23 cellular contexts compared by ENCODE assay signal in genomic region chr7:142886866-142887265, GRCh38. TPM values are rescaled to one million over a fixed set of nuclear protein-coding genes. Genes with fewer than 3 reads are reported as not detected.
DNase-seq lines count a peak whose midpoint lies in the region; ATAC-seq, FAIRE-seq and TF ChIP-seq lines count a peak whose summit lies in the region.
"Had no signal": no experiment of that assay in that cellular context is flagged by ENCODE, and none has a peak within 500 bp of the region (broad histone marks: within the 10 kb centered on the region; RNA-seq: fewer than 3 reads in every experiment).

No MANE protein-coding gene starts in this region.

- H2AK5ac ChIP-seq in H9 (ENCODE audit: insufficient read length, low read length): no peak overlapping the region

- no peak for FAIRE-seq in small intestine (lab: Jason Lieb, UNC)

- H2BK5ac ChIP-seq in H9 (ENCODE audit: insufficient read length, low read length): no peak overlapping the region

- peaks cover 2% of the 10 kb centered on the region for H4K20me1 ChIP-seq in H9 (ENCODE audit: control insufficient read depth, insufficient read depth, insufficient read length)

- peaks cover 8% of the 10 kb centered on the region for H3K27me3 Mint-ChIP-seq in H9 (ENCODE audit: low read depth)

- no peak overlapping the region for H3K56ac ChIP-seq in H9 (ENCODE audit: insufficient read length, low read depth, low read length)

- TF ChIP-seq CTCF in H9 (conservative IDR thresholded peaks at IDR 0.05): no peak

- H3K27me3 ChIP-seq in H9 (ENCODE audit: insufficient read depth, low read length): no peaks in the 10 kb centered on the region
- no peaks in the 10 kb centered on the region for H3K27me3 ChIP-seq in small intestine (ENCODE audit: control insufficient read depth in 2 of 2, insufficient read depth in 2 of 2, low read length in 2 of 2)

- no peak overlapping the region for H3T11ph ChIP-seq in H9 (ENCODE audit: low read length)

- H2BK20ac ChIP-seq in H9 (ENCODE audit: low read depth, low read length, poor library complexity, severe bottlenecking): no peak overlapping the region

- no peak overlapping the region for H2AFZ ChIP-seq in H9 (ENCODE audit: low read length)

- H2BK120ac ChIP-seq in H9 (ENCODE audit: low read depth, low read length, poor library complexity, severe bottlenecking): no peak overlapping the region

- peak; percentile 36 for ATAC-seq in esophagus mucosa
- no peak for ATAC-seq in HG03045 (IDR thresholded peaks at IDR 0.05; ENCODE audit: unreplicated experiment)
- ATAC-seq: SK-N-SH treated with all-trans-retinoic acid at 6 μM for 48 hours had no signal

- H3K9ac ChIP-seq in H9 (ENCODE audit: extremely low read depth, insufficient read length, low read length): no peak overlapping the region

- DNase-seq in H9 (peak; percentile 8), SW480 (ENCODE audit: low spot score) (peak; percentile 50), posterior vena cava (ENCODE audit: low spot score) (peak; percentile 18), DMS153 (lab: John Stamatoyannopoulos, UW) (no peak), small intestine (no peak), SHP77 (lab: John Stamatoyannopoulos, UW) (no peak)
- DNase-seq: ACHN, DND-41, HCEC 1CT, NCI-H1105, NCI-H2081, NCI-H2171 treated with DMSO at 0.1 percent for 48 hours, NCI-H510A, NCI-H774, SIG-M5 had no signal

- H3K18ac ChIP-seq in H9 (ENCODE audit: insufficient read length, low read depth, low read length): no peak overlapping the region

- WGBS in H9 (ENCODE audit: extremely low coverage, insufficient read length, low lambda C conversion rate): no CpG with 5 or more reads among the region's 7 CpGs
- 38 to 62% (median 58%) methylated on average over 7 of the region's 7 CpGs for whole genome bisulfite sequencing in small intestine, 3 donors

- no peak overlapping the region for H2BK12ac ChIP-seq in H9 (ENCODE audit: insufficient read length, low read depth, low read length)

- peak overlapping the region; percentile 37 for H3K23ac ChIP-seq in H9 (ENCODE audit: insufficient read length, low read depth, low read length)

- H3K4me1 ChIP-seq in H9 (ENCODE audit: insufficient read depth, low read length) (no peaks in the 10 kb centered on the region; the same call in 1 of the 2 replicates), small intestine (ENCODE audit: control insufficient read depth in 2 of 2, insufficient read depth in 1 of 2, low read depth in 1 of 2, low read length in 1 of 2) (peaks cover 2 to 5% of the 10 kb centered on the region in 2 donors)

- H3K14ac ChIP-seq in H9 (ENCODE audit: insufficient read depth, low read length): no peak overlapping the region

- peaks cover 3 to 8% of the 10 kb centered on the region in 2 experiments; a peak in 3 of 5 replicates for H3K9me3 Mint-ChIP-seq in H9
- H3K9me3 Mint-ChIP-seq: IgD-negative memory B cell had no signal

- no peak overlapping the region for H3K4me2 ChIP-seq in H9 (ENCODE audit: insufficient read depth, insufficient read length, low read length)

- no peak overlapping the region for H3K27ac ChIP-seq in H9 (ENCODE audit: insufficient read length, low read depth, low read length)
- no peak overlapping the region for H3K27ac ChIP-seq in small intestine (ENCODE audit: low read depth in 1 of 2, low read length in 1 of 2)

- H3K36me3 ChIP-seq in small intestine (ENCODE audit: control insufficient read depth in 2 of 2, insufficient read depth in 2 of 2, low read length in 2 of 2): no peaks in the 10 kb centered on the region

- H3K9me3 ChIP-seq in H9 (ENCODE audit: control insufficient read depth, low read depth, low read length) (no peaks in the 10 kb centered on the region), small intestine (ENCODE audit: control insufficient read depth, low read depth) (no peaks in the 10 kb centered on the region)

- no peak overlapping the region; the same call in 1 of the 2 replicates for H2BK15ac ChIP-seq in H9 (ENCODE audit: low read depth, low read length)

- peaks cover 3% of the 10 kb centered on the region for H3K23me2 ChIP-seq in H9 (ENCODE audit: insufficient read length, low read depth, low read length, poor library complexity, severe bottlenecking)

- no peak overlapping the region for H4K5ac ChIP-seq in H9 (ENCODE audit: insufficient read length, low read depth, low read length)

- H3K4me1 Mint-ChIP-seq in H9: peaks cover 12 to 17% of the 10 kb centered on the region in 2 experiments
- H3K4me1 Mint-ChIP-seq: CD14-positive monocyte, IgD-negative memory B cell had no signal

- peak overlapping the region in 1 of 3 experiments; percentile 21; a peak in 2 of 7 replicates for H3K27ac Mint-ChIP-seq in H9
- H3K27ac Mint-ChIP-seq: CD14-positive monocyte, IgD-negative memory B cell had no signal

- no peak overlapping the region for H3K4me3 ChIP-seq in small intestine (ENCODE audit: low read depth in 1 of 2, low read length in 2 of 2)

- H3K4me3 Mint-ChIP-seq in H9: no peak overlapping the region
- H3K4me3 Mint-ChIP-seq: CD14-positive monocyte, IgD-negative memory B cell had no signal

- peaks cover 0 to 2% (median 0%) of the 10 kb centered on the region in 3 experiments; a peak in 2 of 7 replicates for H3K36me3 Mint-ChIP-seq in H9 (ENCODE audit: insufficient read depth in 1 of 3, low read depth in 3 of 3)
- H3K36me3 Mint-ChIP-seq: CD14-positive monocyte, IgD-negative memory B cell had no signal

- intact Hi-C loops in posterior vena cava (cut with DNase I): no loop called here

- H4K91ac ChIP-seq in H9 (ENCODE audit: insufficient read length, low read depth, low read length): no peak overlapping the region

- H4K8ac ChIP-seq in H9 (replicated peaks; ENCODE audit: insufficient read length, low read depth, low read length): no peak overlapping the region

- no peaks in the 10 kb centered on the region; the same call in 1 of the 2 replicates for H3K79me2 ChIP-seq in H9 (ENCODE audit: insufficient read depth, low read length)

- H3K4ac ChIP-seq in H9 (ENCODE audit: low read depth, low read length): no peak overlapping the region

- no peaks in the 10 kb centered on the region for H3K79me1 ChIP-seq in H9 (ENCODE audit: insufficient read depth, low read depth, low read length, poor library complexity, severe bottlenecking)

RNA-seq across cellular contexts. Expression of gene TRPV6, which starts 1.3 kb away (rescaled TPM):
- total RNA-seq in H9 (2021): 0.61 and 0.81 TPM in 2 replicates
- total RNA-seq in esophagus mucosa: 0.68 TPM
- not detected for total RNA-seq in posterior vena cava
- 10 to 100 TPM in 2 of 3 donors, 1 to 10 TPM in 1; 8.8 to 27.3 (median 23.0) TPM for polyA plus RNA-seq in small intestine
- total RNA-seq: G401, LHCN-M2, OCI-LY7 had no signal
- polyA plus RNA-seq: CD14-positive monocyte, IgD-negative memory B cell had no signal

RNA-seq across cellular contexts. Expression of gene EPHB6, which starts 32.0 kb away (rescaled TPM):
- 9.7 and 11.6 TPM in 2 replicates for total RNA-seq in H9 (2021)
- total RNA-seq in esophagus mucosa: 18.1 TPM
- 10 to 100 TPM; 11.9 to 33.5 TPM for total RNA-seq in posterior vena cava
- polyA plus RNA-seq in small intestine: 10 to 100 TPM in 2 of 3 donors, 1 to 10 TPM in 1; 6.5 to 26.2 (median 17.0) TPM
- total RNA-seq: G401 had no signal

RNA-seq across cellular contexts. Expression of gene TRPV5, which starts 46.7 kb away (rescaled TPM):
- total RNA-seq in H9 (2021): not detected in 2 replicates
- total RNA-seq in esophagus mucosa: not detected
- total RNA-seq in posterior vena cava: not detected
- under 1 TPM in 1 of 3 donors, not detected in 2; 0.01 TPM for polyA plus RNA-seq in small intestine
- total RNA-seq: G401, LHCN-M2 had no signal
- polyA plus RNA-seq: CD14-positive monocyte, IgD-negative memory B cell had no signal

RNA-seq across cellular contexts. Expression of gene LLCFC1, which starts 52.4 kb away (rescaled TPM):
- total RNA-seq in H9 (2021): not detected in 2 replicates
- total RNA-seq in esophagus mucosa: not detected
- total RNA-seq in posterior vena cava: not detected
- polyA plus RNA-seq in small intestine: not detected
- total RNA-seq: G401, LHCN-M2, OCI-LY7 had no signal
- polyA plus RNA-seq: CD14-positive monocyte, IgD-negative memory B cell had no signal

Comparison
In these comparisons a context has a peak if more than half of its experiments do, and no peak if none do; other contexts are left out.
1. DNase-seq: peak in H9 (single experiment), SW480 (single experiment) and posterior vena cava (single experiment); none in DMS153 (single experiment), small intestine (single experiment) and SHP77 (0 of 2).